Comparison of ENCODE assay signal across 8 cellular contexts in genomic region chr5:119315516-119315949, GRCh38. TPM values are rescaled to one million over a fixed set of nuclear protein-coding genes. Genes with fewer than 3 reads are reported as not detected.
DNase-seq lines count a peak whose midpoint lies in the region; TF ChIP-seq lines count a peak whose summit lies in the region.

No MANE protein-coding gene starts in this region.

- DNase-seq in activated gamma-delta T cell treated with Interleukin-2 at 50 U/mL for 16 hours (peak; percentile 53), activated gamma-delta T cell (lab: John Stamatoyannopoulos, UW) (no peak), M059J (ENCODE audit: low read depth) (peak; percentile 58), fibroblast of the aortic adventitia (ENCODE audit: low read depth) (peak; percentile 14), occipital lobe (lab: John Stamatoyannopoulos, UW) (no peak)
- DNase-seq in activated CD4-positive, alpha-beta T cell treated with anti-CD3 and anti-CD28 coated beads, Interleukin-2, amount 10 ng/mL, durations not matched to agents 7 days and 5 days: peak; percentile 65
- DNase-seq in stimulated activated CD4-positive, alpha-beta T cell treated with anti-CD3 and anti-CD28 coated beads, TNF-alpha, amount 100 ng/mL, for 48 hours (ENCODE audit: low read depth in 3 of 3): peak in 2 of 3 donors; percentile 49 to 53

- H3K27ac Mint-ChIP-seq in activated CD4-positive, alpha-beta T cell treated with anti-CD3 and anti-CD28 coated beads, Interleukin-2, amount 10 ng/mL, durations not matched to agents 7 days and 5 days: peak overlapping the region; percentile 85

- H3K4me1 ChIP-seq in HEK293 (ENCODE audit: control insufficient read depth, insufficient read depth, low read length): peaks cover 5% of the 10 kb centered on the region; the same call in 1 of the 2 replicates

- TF ChIP-seq CTCF in HEK293 (tag by site-specific recombination; IDR thresholded peaks at IDR 0.05) (no peak), fibroblast of the aortic adventitia (IDR thresholded peaks at IDR 0.05; ENCODE audit: insufficient read depth, low read length) (peak; percentile 15)

- peak overlapping the region; percentile 28 for H3K4me3 Mint-ChIP-seq in activated CD4-positive, alpha-beta T cell treated with anti-CD3 and anti-CD28 coated beads, Interleukin-2, amount 10 ng/mL, durations not matched to agents 7 days and 5 days

- peaks cover 91% of the 10 kb centered on the region for H3K4me1 Mint-ChIP-seq in activated CD4-positive, alpha-beta T cell treated with anti-CD3 and anti-CD28 coated beads, Interleukin-2, amount 10 ng/mL, durations not matched to agents 7 days and 5 days

- H3K36me3 Mint-ChIP-seq in activated CD4-positive, alpha-beta T cell treated with anti-CD3 and anti-CD28 coated beads, Interleukin-2, amount 10 ng/mL, durations not matched to agents 7 days and 5 days (ENCODE audit: low read depth): peaks cover 67% of the 10 kb centered on the region

- no peak overlapping the region for H3K27ac ChIP-seq in HEK293 (ENCODE audit: extremely low read depth, low read depth, low read length)

- no peaks in the 10 kb centered on the region for H3K36me3 ChIP-seq in HEK293 (ENCODE audit: control insufficient read depth in 2 of 2, insufficient read depth in 1 of 2, low read length in 2 of 2)

- no peaks in the 10 kb centered on the region for H3K9me3 Mint-ChIP-seq in activated CD4-positive, alpha-beta T cell treated with anti-CD3 and anti-CD28 coated beads, Interleukin-2, amount 10 ng/mL, durations not matched to agents 7 days and 5 days

- CTCF ChIA-PET in HEK293 (lab: Yijun Ruan, JAX): interaction anchor here (0.6 to 4.5 kb wide), 13 partner anchors 8 to 137 kb away, joined by 3 to 20 read pairs (median 4); no protein-coding TSS in a partner anchor
- CTCF ChIA-PET in activated CD4-positive, alpha-beta T cell treated with anti-CD3 and anti-CD28 coated beads, Interleukin-2, amount 10 ng/mL, durations not matched to agents 7 days and 5 days (lab: Charles Lee): interaction anchor here (0.6 to 4.9 kb wide), 25 partner anchors 8 to 327 kb away, joined by 3 to 26 read pairs (median 4); partner anchors contain the start of gene DTWD2

- POLR2A ChIA-PET in HEK293 (lab: Yijun Ruan, JAX): interaction anchor here (1.3 kb wide), 1 partner anchor 9 kb away, joined by 5 read pairs; no protein-coding TSS in a partner anchor
- POLR2A ChIA-PET in activated CD4-positive, alpha-beta T cell treated with anti-CD3 and anti-CD28 coated beads, Interleukin-2, amount 10 ng/mL, durations not matched to agents 7 days and 5 days (lab: Charles Lee): interaction anchor here (0.6 to 0.8 kb wide), 2 partner anchors 42 to 47 kb away, joined by 3 to 4 read pairs; no protein-coding TSS in a partner anchor

- H3K9me3 ChIP-seq in HEK293 (ENCODE audit: control insufficient read depth, insufficient read depth, low read depth, low read length): no peaks in the 10 kb centered on the region

- no peaks in the 10 kb centered on the region for H3K27me3 Mint-ChIP-seq in activated CD4-positive, alpha-beta T cell treated with anti-CD3 and anti-CD28 coated beads, Interleukin-2, amount 10 ng/mL, durations not matched to agents 7 days and 5 days

- H3K4me3 ChIP-seq in HEK293 (ENCODE audit: low read depth, low read length) (no peak overlapping the region), fibroblast of the aortic adventitia (ENCODE audit: low read depth, low read length) (no peak overlapping the region)

TF ChIP-seq in HEK293, 187 proteins besides CTCF, POLR2A, EP300 and RAD21:
- TF ChIP-seq ZNF335 (tag by site-specific recombination; conservative IDR thresholded peaks at IDR 0.05): 0 out of 2 replicates have a peak, but pooled peaks have one; percentile 3
- TF ChIP-seq, protein P1, sequence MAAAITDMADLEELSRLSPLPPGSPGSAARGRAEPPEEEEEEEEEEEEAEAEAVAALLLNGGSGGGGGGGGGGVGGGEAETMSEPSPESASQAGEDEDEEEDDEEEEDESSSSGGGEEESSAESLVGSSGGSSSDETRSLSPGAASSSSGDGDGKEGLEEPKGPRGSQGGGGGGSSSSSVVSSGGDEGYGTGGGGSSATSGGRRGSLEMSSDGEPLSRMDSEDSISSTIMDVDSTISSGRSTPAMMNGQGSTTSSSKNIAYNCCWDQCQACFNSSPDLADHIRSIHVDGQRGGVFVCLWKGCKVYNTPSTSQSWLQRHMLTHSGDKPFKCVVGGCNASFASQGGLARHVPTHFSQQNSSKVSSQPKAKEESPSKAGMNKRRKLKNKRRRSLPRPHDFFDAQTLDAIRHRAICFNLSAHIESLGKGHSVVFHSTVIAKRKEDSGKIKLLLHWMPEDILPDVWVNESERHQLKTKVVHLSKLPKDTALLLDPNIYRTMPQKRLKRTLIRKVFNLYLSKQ (tag by site-specific recombination; IDR thresholded peaks at IDR 0.05; ENCODE audit: borderline replicate concordance): no peak
- TF ChIP-seq ZNF18 (tag by site-specific recombination; IDR thresholded peaks at IDR 0.05): no peak
- no peak for TF ChIP-seq ZNF114 (tag by site-specific recombination; IDR thresholded peaks at IDR 0.05)
- TF ChIP-seq EGR2 (tag by site-specific recombination; IDR thresholded peaks at IDR 0.05; ENCODE audit: low read depth): peak; percentile 60
- no peak for TF ChIP-seq ZNF521 (tag by site-specific recombination; IDR thresholded peaks at IDR 0.05)
- TF ChIP-seq ZNF266 (tag by site-specific recombination; IDR thresholded peaks at IDR 0.05; ENCODE audit: low read depth): no peak
- TF ChIP-seq ZFHX2 (tag by site-specific recombination; conservative IDR thresholded peaks at IDR 0.05): peak; percentile 60
- TF ChIP-seq OSR2 (tag by site-specific recombination; IDR thresholded peaks at IDR 0.05): peak; percentile 74
- no peak for TF ChIP-seq ZNF768 (tag by site-specific recombination; IDR thresholded peaks at IDR 0.05)
- TF ChIP-seq, protein P2, sequence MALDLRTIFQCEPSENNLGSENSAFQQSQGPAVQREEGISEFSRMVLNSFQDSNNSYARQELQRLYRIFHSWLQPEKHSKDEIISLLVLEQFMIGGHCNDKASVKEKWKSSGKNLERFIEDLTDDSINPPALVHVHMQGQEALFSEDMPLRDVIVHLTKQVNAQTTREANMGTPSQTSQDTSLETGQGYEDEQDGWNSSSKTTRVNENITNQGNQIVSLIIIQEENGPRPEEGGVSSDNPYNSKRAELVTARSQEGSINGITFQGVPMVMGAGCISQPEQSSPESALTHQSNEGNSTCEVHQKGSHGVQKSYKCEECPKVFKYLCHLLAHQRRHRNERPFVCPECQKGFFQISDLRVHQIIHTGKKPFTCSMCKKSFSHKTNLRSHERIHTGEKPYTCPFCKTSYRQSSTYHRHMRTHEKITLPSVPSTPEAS (tag by site-specific recombination; IDR thresholded peaks at IDR 0.05): no peak

RNA-seq across cellular contexts. Expression of gene TNFAIP8, which starts 40.3 kb away (rescaled TPM):
- total RNA-seq in M059J (2014; rRNA removed; shearing (Covaris generic)): 8.4 and 18.4 TPM in 2 replicates
- 100 to 1,000 TPM; 167 to 184 TPM for total RNA-seq in activated CD4-positive, alpha-beta T cell treated with anti-CD3 and anti-CD28 coated beads, Interleukin-2, amount 10 ng/mL, durations not matched to agents 7 days and 5 days
- 13.4 and 33.3 TPM in 2 replicates for total RNA-seq in fibroblast of the aortic adventitia (ENCODE audit: low replicate concordance)
- total RNA-seq in occipital lobe: 5.0 TPM

Comparison
In these comparisons a context has a peak if more than half of its experiments do, and no peak if none do; other contexts are left out.
1. DNase-seq: peak in activated gamma-delta T cell treated with Interleukin-2 at 50 U/mL for 16 hours (single experiment), M059J (single experiment), activated CD4-positive, alpha-beta T cell treated with anti-CD3 and anti-CD28 coated beads, Interleukin-2, amount 10 ng/mL, durations not matched to agents 7 days and 5 days (single experiment), fibroblast of the aortic adventitia (single experiment) and stimulated activated CD4-positive, alpha-beta T cell treated with anti-CD3 and anti-CD28 coated beads, TNF-alpha, amount 100 ng/mL, for 48 hours (2 of 3); none in activated gamma-delta T cell (single experiment) and occipital lobe (single experiment).